10 cellular contexts compared by ENCODE assay signal in genomic region chr4:184382189-184382846, GRCh38.
DNase-seq lines count a peak whose midpoint lies in the region; ATAC-seq, FAIRE-seq and TF ChIP-seq lines count a peak whose summit lies in the region.
"Had no signal": no experiment of that assay in that cellular context is flagged by ENCODE, and none has a peak within 500 bp of the region (broad histone marks: within the 10 kb centered on the region; RNA-seq: fewer than 3 reads in every experiment).

No MANE protein-coding gene starts in this region.

- H3K27ac ChIP-seq in psoas muscle = peak overlapping the region; percentile 82

- peaks cover 42% of the 10 kb centered on the region for H3K36me3 Mint-ChIP-seq in activated naive CD8-positive, alpha-beta T cell treated with anti-CD3 and anti-CD28 coated beads for 36 hours

- H3K27me3 ChIP-seq in psoas muscle (ENCODE audit: insufficient read depth in 3 of 3, low read length in 2 of 3) = no peaks in the 10 kb centered on the region

- peaks cover 67% of the 10 kb centered on the region for H3K4me1 Mint-ChIP-seq in activated naive CD8-positive, alpha-beta T cell treated with anti-CD3 and anti-CD28 coated beads for 36 hours

- ATAC-seq in psoas muscle = no peak
- no peak for ATAC-seq in HG02642 (IDR thresholded peaks at IDR 0.05; ENCODE audit: poor library complexity, unreplicated experiment)

- DNase-seq in GM18507 (ENCODE audit: extremely low spot score, insufficient read length, low read depth) (no peak), KBM-7 (peak; percentile 40), psoas muscle (no peak), foreskin melanocyte (no peak), head of caudate nucleus (no peak), dedifferentiated amniotic fluid mesenchymal stem cell (ENCODE audit: extremely low spot score) (no peak)
- DNase-seq in activated naive CD8-positive, alpha-beta T cell treated with anti-CD3 and anti-CD28 coated beads for 36 hours = no peak
- DNase-seq: activated CD8-positive, alpha-beta memory T cell treated with anti-CD3 and anti-CD28 coated beads, Interleukin-2, amount 50 U/mL, for 48 hours had no signal

- in situ Hi-C loops in KBM-7 (cut with MboI; ENCODE audit: low pct_unique_long_range_greater_than_20kb, low sequenced_read_pairs) = no loop called here

- peaks cover 5% of the 10 kb centered on the region for H3K9me3 Mint-ChIP-seq in activated naive CD8-positive, alpha-beta T cell treated with anti-CD3 and anti-CD28 coated beads for 36 hours

- 20 to 26% (median 20%) methylated on average over 12 of the region's 12 CpGs for WGBS in psoas muscle, 3 donors

- intact Hi-C loops in psoas muscle (cut with DNase I) (loop anchor here in 1 of 2 donors (5.0 kb wide), 1 partner anchor 35 kb away; no protein-coding TSS in a partner anchor), head of caudate nucleus (cut with DNase I) (loop anchor here (10.0 kb wide), 1 partner anchor 152 kb away; no protein-coding TSS in a partner anchor)

- H3K4me3 ChIP-seq in psoas muscle = no peak overlapping the region
- H3K4me3 ChIP-seq: lung had no signal

- H3K4me3 Mint-ChIP-seq in activated naive CD8-positive, alpha-beta T cell treated with anti-CD3 and anti-CD28 coated beads for 36 hours = peak overlapping the region; percentile 47

- no peaks in the 10 kb centered on the region for H3K27me3 Mint-ChIP-seq in activated naive CD8-positive, alpha-beta T cell treated with anti-CD3 and anti-CD28 coated beads for 36 hours

- H3K36me3 ChIP-seq in psoas muscle (ENCODE audit: insufficient read depth in 1 of 2, low read depth in 1 of 2) = peaks cover 0 to 2% of the 10 kb centered on the region in 2 donors

- no peaks in the 10 kb centered on the region for H3K9me3 ChIP-seq in psoas muscle

- peak overlapping the region; percentile 63 for H3K27ac Mint-ChIP-seq in activated naive CD8-positive, alpha-beta T cell treated with anti-CD3 and anti-CD28 coated beads for 36 hours

- no peak for TF ChIP-seq CTCF in psoas muscle (IDR thresholded peaks at IDR 0.05)

- peaks cover 60% of the 10 kb centered on the region for H3K4me1 ChIP-seq in psoas muscle

- FAIRE-seq in GM18507 (lab: Jason Lieb, UNC) = peak; percentile 60
